In genomic region chr19:13017306-13018036, GRCh38 we compare ENCODE assay signal across 1 cellular context.
TF ChIP-seq lines count a peak whose summit lies in the region.

No MANE protein-coding gene starts in this region.

TF ChIP-seq in HepG2, 621 proteins besides CTCF, POLR2A, EP300 and RAD21:
- TF ChIP-seq ZNF713 (CRISPR knock-in tag; IDR thresholded peaks at IDR 0.05) (no peak), HNRNPH1 (optimal IDR thresholded peaks at IDR 0.05; ENCODE audit: low read depth, low read length) (no peak), TFDP2 (CRISPR knock-in tag; IDR thresholded peaks at IDR 0.05) (no peak), TCF12 (IDR thresholded peaks at IDR 0.05) (no peak), TCF12 (CRISPR knock-in tag; IDR thresholded peaks at IDR 0.05) (no peak), ZNF790 (CRISPR knock-in tag; IDR thresholded peaks at IDR 0.05; ENCODE audit: borderline replicate concordance) (no peak), PCBP2 (optimal IDR thresholded peaks at IDR 0.05; ENCODE audit: low read depth, low read length, poor library complexity, severe bottlenecking) (no peak), JARID2 (CRISPR knock-in tag; IDR thresholded peaks at IDR 0.05; ENCODE audit: insufficient replicate concordance) (no peak), SIN3B (IDR thresholded peaks at IDR 0.05; ENCODE audit: low read length) (no peak)
TF ChIP-seq in HepG2: peak in this region for 0.
